In genomic region chr5:145891378-145891777, GRCh38 we compare ENCODE assay signal across 12 cellular contexts. TPM values are rescaled to one million over a fixed set of nuclear protein-coding genes. Genes with fewer than 3 reads are reported as not detected.
"Had no signal": no experiment of that assay in that cellular context is flagged by ENCODE, and none has a peak within 500 bp of the region (broad histone marks: within the 10 kb centered on the region; RNA-seq: fewer than 3 reads in every experiment).

No MANE protein-coding gene starts in this region.

RNA-seq across cellular contexts. Expression of gene GRXCR2, which starts 18.6 kb away (rescaled TPM):
- total RNA-seq: stomach, subcutaneous adipose tissue, temporal lobe, thoracic aorta, tibial nerve, transverse colon, upper lobe of left lung, upper lobe of right lung, ureter, urinary bladder, uterus, vagina had no signal
- polyA plus RNA-seq: stomach, urinary bladder had no signal
